13 cellular contexts compared by ENCODE assay signal in the genomic region with DNA sequence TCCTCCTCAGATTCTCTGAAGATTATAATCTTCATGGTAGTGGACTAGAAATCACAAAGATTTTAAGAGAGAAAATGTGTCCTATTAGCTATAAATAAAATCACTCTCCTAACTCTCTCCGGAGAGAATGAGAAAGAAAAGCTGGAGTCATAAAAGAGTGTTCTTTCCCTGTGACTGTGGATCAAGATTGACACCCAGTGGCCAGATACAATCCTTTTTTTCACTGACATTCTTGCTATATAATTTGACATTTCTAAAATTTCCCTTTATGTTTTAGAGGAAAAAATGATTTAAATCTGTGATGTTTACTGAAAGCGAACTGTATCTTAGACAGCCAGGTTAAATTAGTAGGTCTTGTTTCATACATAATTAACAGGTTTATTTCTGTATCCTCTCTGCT. TPM values are rescaled to one million over a fixed set of nuclear protein-coding genes. Genes with fewer than 3 reads are reported as not detected.
A peak's percentile ranks its signal among the peaks of the same experiment; 100 is the strongest.
DNase-seq lines count a peak whose midpoint lies in the region; ATAC-seq and TF ChIP-seq lines count a peak whose summit lies in the region.
"Had no signal": no experiment of that assay in that cellular context is flagged by ENCODE, and none has a peak within 500 bp of the region (broad histone marks: within the 10 kb centered on the region; RNA-seq: fewer than 3 reads in every experiment).

No MANE protein-coding gene starts in this region.

- H3K9me2 ChIP-seq in GM23338 (ENCODE audit: insufficient read depth) = no peaks in the 10 kb centered on the region

- peaks cover 17% of the 10 kb centered on the region for H3K4me1 Mint-ChIP-seq in GM23338
- H3K4me1 Mint-ChIP-seq in activated CD8-positive, alpha-beta memory T cell treated with anti-CD3 and anti-CD28 coated beads, Interleukin-2, amount 10 ng/mL, durations not matched to agents 7 days and 5 days = peaks cover 5% of the 10 kb centered on the region
- H3K4me1 Mint-ChIP-seq: activated CD4-positive, alpha-beta T cell treated with anti-CD3 and anti-CD28 coated beads, Interleukin-2, amount 10 ng/mL, durations not matched to agents 7 days and 5 days had no signal

- no peak overlapping the region for H3K4me3 Mint-ChIP-seq in GM23338
- no peak overlapping the region for H3K4me3 Mint-ChIP-seq in activated CD8-positive, alpha-beta memory T cell treated with anti-CD3 and anti-CD28 coated beads, Interleukin-2, amount 10 ng/mL, durations not matched to agents 7 days and 5 days
- H3K4me3 Mint-ChIP-seq: activated CD4-positive, alpha-beta T cell treated with anti-CD3 and anti-CD28 coated beads, Interleukin-2, amount 10 ng/mL, durations not matched to agents 7 days and 5 days; effector memory CD8-positive, alpha-beta T cell; natural killer cell treated with Interleukin-12 subunit alpha and Interleukin-12 subunit beta and Interleukin-15 and Interleukin-18, amount 100 ng/mL, for 72 hours had no signal

- H3K27me3 ChIP-seq in A673 (replicated peaks; ENCODE audit: insufficient read depth, low read depth, low read length, poor library complexity) = peaks cover 19% of the 10 kb centered on the region
- H3K27me3 ChIP-seq in GM23338 (ENCODE audit: insufficient read depth) = no peaks in the 10 kb centered on the region
- peaks cover 2% of the 10 kb centered on the region for H3K27me3 ChIP-seq in colonic mucosa

- H3K4me3 ChIP-seq in A673 (ENCODE audit: low read depth, low read length, poor library complexity, severe bottlenecking) = no peak overlapping the region
- H3K4me3 ChIP-seq in GM23338 = no peak overlapping the region
- no peak overlapping the region for H3K4me3 ChIP-seq in colonic mucosa

- no peaks in the 10 kb centered on the region for H3K27me3 Mint-ChIP-seq in GM23338 (ENCODE audit: insufficient read depth, low read depth, poor library complexity)
- H3K27me3 Mint-ChIP-seq in activated CD8-positive, alpha-beta memory T cell treated with anti-CD3 and anti-CD28 coated beads, Interleukin-2, amount 10 ng/mL, durations not matched to agents 7 days and 5 days = peaks cover 33% of the 10 kb centered on the region

- TF ChIP-seq CTCF in A673 (conservative IDR thresholded peaks at IDR 0.05; ENCODE audit: low read depth, low read length) = peak; percentile 47
- TF ChIP-seq CTCF in GM23338 (conservative IDR thresholded peaks at IDR 0.05; ENCODE audit: low read depth in 2 of 2) = peak; percentile 54 to 60
- 0 out of 2 replicates have a peak, but pooled peaks have one; percentile 22 for TF ChIP-seq CTCF in RWPE1 (conservative IDR thresholded peaks at IDR 0.05; ENCODE audit: low read depth)
- TF ChIP-seq CTCF in colonic mucosa (IDR thresholded peaks at IDR 0.05) = no peak

- no peak overlapping the region for H3K27ac Mint-ChIP-seq in GM23338
- no peak overlapping the region for H3K27ac Mint-ChIP-seq in activated CD8-positive, alpha-beta memory T cell treated with anti-CD3 and anti-CD28 coated beads, Interleukin-2, amount 10 ng/mL, durations not matched to agents 7 days and 5 days
- H3K27ac Mint-ChIP-seq: activated CD4-positive, alpha-beta T cell treated with anti-CD3 and anti-CD28 coated beads, Interleukin-2, amount 10 ng/mL, durations not matched to agents 7 days and 5 days; effector memory CD8-positive, alpha-beta T cell; natural killer cell treated with Interleukin-12 subunit alpha and Interleukin-12 subunit beta and Interleukin-15 and Interleukin-18, amount 100 ng/mL, for 72 hours had no signal

- peak; percentile 16 for DNase-seq in A673 (ENCODE audit: low spot score)
- peak; percentile 22 for DNase-seq in GM23338 (ENCODE audit: low spot score)
- peak; percentile 39 for DNase-seq in RWPE1 (ENCODE audit: low spot score)
- peak; percentile 49 for DNase-seq in inferior parietal cortex (ENCODE audit: extremely low spot score)
- DNase-seq in colonic mucosa = no peak
- no peak for DNase-seq in activated CD8-positive, alpha-beta memory T cell treated with anti-CD3 and anti-CD28 coated beads, Interleukin-2, amount 10 ng/mL, durations not matched to agents 7 days and 5 days
- DNase-seq in cardiac septum (ENCODE audit: low spot score) = no peak
- DNase-seq: activated CD4-positive, alpha-beta T cell treated with anti-CD3 and anti-CD28 coated beads, Interleukin-2, amount 10 ng/mL, durations not matched to agents 7 days and 5 days; effector memory CD8-positive, alpha-beta T cell; EL had no signal

- CTCF ChIA-PET in A673 (lab: Charles Lee) (interaction anchor here (1.1 kb wide), 1 partner anchor 288 kb away, joined by 9 read pairs; no protein-coding TSS in a partner anchor), RWPE1 (lab: Yijun Ruan, JAX) (interaction anchor here (0.6 to 1.5 kb wide), 3 partner anchors 256 to 1118 kb away, joined by 3 to 10 read pairs (median 3); no protein-coding TSS in a partner anchor)
- CTCF ChIA-PET in activated CD8-positive, alpha-beta memory T cell treated with anti-CD3 and anti-CD28 coated beads, Interleukin-2, amount 10 ng/mL, durations not matched to agents 7 days and 5 days (lab: Charles Lee) = interaction anchor here (1.2 to 3.0 kb wide), 2 partner anchors 20 to 288 kb away, joined by 3 to 15 read pairs; no protein-coding TSS in a partner anchor

- no peaks in the 10 kb centered on the region for H3K36me3 ChIP-seq in A673 (ENCODE audit: insufficient read depth, low read length, poor library complexity, severe bottlenecking)
- no peaks in the 10 kb centered on the region; the same call in 1 of the 2 replicates for H3K36me3 ChIP-seq in GM23338 (ENCODE audit: insufficient read depth)
- no peaks in the 10 kb centered on the region for H3K36me3 ChIP-seq in colonic mucosa

- H3K79me2 ChIP-seq in GM23338 (replicated peaks; ENCODE audit: insufficient read depth) = no peaks in the 10 kb centered on the region

- peaks cover 13% of the 10 kb centered on the region for H3K36me3 Mint-ChIP-seq in GM23338 (ENCODE audit: low read depth)
- no peaks in the 10 kb centered on the region for H3K36me3 Mint-ChIP-seq in activated CD8-positive, alpha-beta memory T cell treated with anti-CD3 and anti-CD28 coated beads, Interleukin-2, amount 10 ng/mL, durations not matched to agents 7 days and 5 days
- H3K36me3 Mint-ChIP-seq: natural killer cell treated with Interleukin-12 subunit alpha and Interleukin-12 subunit beta and Interleukin-15 and Interleukin-18, amount 100 ng/mL, for 72 hours had no signal

- H3K4me2 ChIP-seq in GM23338 = no peak overlapping the region
- H3K4me2 ChIP-seq: KMS-11 had no signal

- H3K9ac ChIP-seq in colonic mucosa (ENCODE audit: low read depth in 2 of 2, low read length in 2 of 2) = no peak overlapping the region
- H3K9ac ChIP-seq: KMS-11 had no signal

- H3K4me1 ChIP-seq in A673 (ENCODE audit: insufficient read depth, low read length, poor library complexity, severe bottlenecking) (no peaks in the 10 kb centered on the region), GM23338 (ENCODE audit: insufficient read depth) (peaks cover 8% of the 10 kb centered on the region), colonic mucosa (no peaks in the 10 kb centered on the region)

- H3K9me3 ChIP-seq in A673 (ENCODE audit: low read depth, low read length, poor library complexity, severe bottlenecking) (no peaks in the 10 kb centered on the region), colonic mucosa (no peaks in the 10 kb centered on the region)

- no peaks in the 10 kb centered on the region for H3F3A ChIP-seq in GM23338 (replicated peaks; ENCODE audit: low read depth)

- POLR2A ChIA-PET in A673 (lab: Charles Lee; ENCODE audit: low non-redundant PET) = no interaction called here
- POLR2A ChIA-PET in RWPE1 (lab: Yijun Ruan, JAX; ENCODE audit: low non-redundant PET) = no interaction called here

- H3K27ac ChIP-seq in A673 (ENCODE audit: low read depth, low read length, poor library complexity, severe bottlenecking) = no peak overlapping the region
- no peak overlapping the region for H3K27ac ChIP-seq in GM23338 (ENCODE audit: low read depth)
- H3K27ac ChIP-seq in RWPE1 = no peak overlapping the region
- no peak overlapping the region for H3K27ac ChIP-seq in colonic mucosa
- H3K27ac ChIP-seq: KMS-11 had no signal

- intact Hi-C loops in A673 (cut with micrococcal nuclease; ENCODE audit: unreplicated experiment) (loop anchor here (10.0 kb wide), 1 partner anchor 283 kb away; no protein-coding TSS in a partner anchor), colonic mucosa (cut with DNase I) (no loop called here), cardiac septum (cut with DNase I) (loop anchor here (10.0 kb wide), 2 partner anchors 283 to 433 kb away; no protein-coding TSS in a partner anchor)

- H3K9me3 Mint-ChIP-seq in GM23338 = peaks cover 20% of the 10 kb centered on the region
- H3K9me3 Mint-ChIP-seq in activated CD8-positive, alpha-beta memory T cell treated with anti-CD3 and anti-CD28 coated beads, Interleukin-2, amount 10 ng/mL, durations not matched to agents 7 days and 5 days (ENCODE audit: low read depth) = no peaks in the 10 kb centered on the region
- H3K9me3 Mint-ChIP-seq: activated CD4-positive, alpha-beta T cell treated with anti-CD3 and anti-CD28 coated beads, Interleukin-2, amount 10 ng/mL, durations not matched to agents 7 days and 5 days; effector memory CD8-positive, alpha-beta T cell; natural killer cell treated with Interleukin-12 subunit alpha and Interleukin-12 subunit beta and Interleukin-15 and Interleukin-18, amount 100 ng/mL, for 72 hours had no signal

- no peaks in the 10 kb centered on the region for H4K20me1 ChIP-seq in GM23338 (replicated peaks; ENCODE audit: insufficient read depth)

- H2AFZ ChIP-seq in GM23338 = no peak overlapping the region

- ATAC-seq in GM23338 (no peak), HG02970 (IDR thresholded peaks at IDR 0.05; ENCODE audit: low FRiP score, unreplicated experiment) (no peak)
- ATAC-seq in activated CD8-positive, alpha-beta memory T cell treated with anti-CD3 and anti-CD28 coated beads, Interleukin-2, amount 10 ng/mL, durations not matched to agents 7 days and 5 days = no peak
- ATAC-seq: effector memory CD8-positive, alpha-beta T cell; natural killer cell treated with Interleukin-12 subunit alpha and Interleukin-12 subunit beta and Interleukin-15 and Interleukin-18, amount 100 ng/mL, for 72 hours had no signal

- no TSS peak for BruUV-seq in A673 (replicated peaks; lab: Mats Ljungman, UMichigan)

TF ChIP-seq in GM23338, 12 proteins besides CTCF, POLR2A, EP300 and RAD21 (continues in another document):
- TF ChIP-seq ZNF331 (CRISPR knock-in tag; IDR thresholded peaks at IDR 0.05; ENCODE audit: low read depth) (no peak), EZH2phosphoT487 (IDR thresholded peaks at IDR 0.05; ENCODE audit: unreplicated experiment) (no peak)

RNA-seq across cellular contexts. Expression of a gene that starts 35.4 kb away (rescaled TPM):
- 0.26 TPM in 1 of 2 replicates, not detected in the other for total RNA-seq in A673 (2021)
- total RNA-seq in GM23338 (2014; rRNA removed; shearing (Covaris generic)) = 1.9 and 2.7 TPM in 2 replicates
- 0.49 and 0.68 TPM in 2 replicates for polyA plus RNA-seq in GM23338 (2016; fragmentation: Nextera tagmentation; extraction: Ambion mirVana)
- under 1 TPM in 1 of 2 donors, not detected in 1; 0.05 TPM for total RNA-seq in colonic mucosa
- total RNA-seq in activated CD8-positive, alpha-beta memory T cell treated with anti-CD3 and anti-CD28 coated beads, Interleukin-2, amount 10 ng/mL, durations not matched to agents 7 days and 5 days = under 1 TPM; 0.44 to 0.68 TPM
- 0.30 TPM for total RNA-seq in cardiac septum

Comparison
In these comparisons a context has a peak if more than half of its experiments do, and no peak if none do; other contexts are left out.
1. DNase-seq: peak in A673 (single experiment), GM23338 (single experiment), RWPE1 (single experiment) and inferior parietal cortex (single experiment); none in colonic mucosa (single experiment), activated CD8-positive, alpha-beta memory T cell treated with anti-CD3 and anti-CD28 coated beads, Interleukin-2, amount 10 ng/mL, durations not matched to agents 7 days and 5 days (single experiment) and cardiac septum (single experiment).